In genomic region chrX:86061407-86061806, GRCh38 we compare ENCODE assay signal across 10 cellular contexts.
"Had no signal": no experiment of that assay in that cellular context is flagged by ENCODE, and none has a peak within 500 bp of the region (broad histone marks: within the 10 kb centered on the region; RNA-seq: fewer than 3 reads in every experiment).

No MANE protein-coding gene starts in this region.

- H3K4me2 ChIP-seq: GM23338 had no signal

- H3K9me3 ChIP-seq: HAP-1 had no signal

- H3K4me1 ChIP-seq: HAP-1 had no signal

- DNase-seq: GM23248, GOT3, H7, H9, HCEC 1CT, HFFc6 had no signal

- H3K9ac ChIP-seq: GM23248 had no signal

- H3K36me3 ChIP-seq: HAP-1 had no signal

- H3K4me3 ChIP-seq: GM23248, GM23338, HAP-1 had no signal

- H3K27ac ChIP-seq: GM23248 had no signal

- FAIRE-seq: H54 had no signal

- ATAC-seq: GM23338, HCT116 had no signal

- H2AFZ ChIP-seq: GM23248, GM23338 had no signal
